Comparison of ENCODE assay signal across 1 cellular context in the genomic region with DNA sequence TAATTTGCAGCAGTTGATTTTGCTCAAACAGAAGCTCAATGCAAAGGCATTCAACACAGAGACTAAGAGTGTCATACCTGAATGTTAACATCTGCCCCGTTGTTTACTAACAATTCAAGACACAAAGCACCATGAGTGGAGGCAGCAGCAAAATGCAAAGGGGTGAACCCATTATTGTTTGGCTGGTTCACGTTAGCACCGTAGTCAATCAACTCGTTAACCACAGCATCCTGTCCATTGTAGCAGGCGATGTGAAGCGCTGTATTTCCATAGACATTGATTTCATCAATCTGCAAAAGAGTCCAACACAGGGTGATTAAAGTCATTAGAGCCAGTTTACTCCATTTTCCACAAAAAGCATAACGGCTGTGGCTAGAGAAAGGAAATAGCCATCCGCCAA.
TF ChIP-seq lines count a peak whose summit lies in the region.

No MANE protein-coding gene starts in this region.

TF ChIP-seq in GM23338, 12 proteins besides CTCF, POLR2A, EP300 and RAD21:
- TF ChIP-seq, protein P1, sequence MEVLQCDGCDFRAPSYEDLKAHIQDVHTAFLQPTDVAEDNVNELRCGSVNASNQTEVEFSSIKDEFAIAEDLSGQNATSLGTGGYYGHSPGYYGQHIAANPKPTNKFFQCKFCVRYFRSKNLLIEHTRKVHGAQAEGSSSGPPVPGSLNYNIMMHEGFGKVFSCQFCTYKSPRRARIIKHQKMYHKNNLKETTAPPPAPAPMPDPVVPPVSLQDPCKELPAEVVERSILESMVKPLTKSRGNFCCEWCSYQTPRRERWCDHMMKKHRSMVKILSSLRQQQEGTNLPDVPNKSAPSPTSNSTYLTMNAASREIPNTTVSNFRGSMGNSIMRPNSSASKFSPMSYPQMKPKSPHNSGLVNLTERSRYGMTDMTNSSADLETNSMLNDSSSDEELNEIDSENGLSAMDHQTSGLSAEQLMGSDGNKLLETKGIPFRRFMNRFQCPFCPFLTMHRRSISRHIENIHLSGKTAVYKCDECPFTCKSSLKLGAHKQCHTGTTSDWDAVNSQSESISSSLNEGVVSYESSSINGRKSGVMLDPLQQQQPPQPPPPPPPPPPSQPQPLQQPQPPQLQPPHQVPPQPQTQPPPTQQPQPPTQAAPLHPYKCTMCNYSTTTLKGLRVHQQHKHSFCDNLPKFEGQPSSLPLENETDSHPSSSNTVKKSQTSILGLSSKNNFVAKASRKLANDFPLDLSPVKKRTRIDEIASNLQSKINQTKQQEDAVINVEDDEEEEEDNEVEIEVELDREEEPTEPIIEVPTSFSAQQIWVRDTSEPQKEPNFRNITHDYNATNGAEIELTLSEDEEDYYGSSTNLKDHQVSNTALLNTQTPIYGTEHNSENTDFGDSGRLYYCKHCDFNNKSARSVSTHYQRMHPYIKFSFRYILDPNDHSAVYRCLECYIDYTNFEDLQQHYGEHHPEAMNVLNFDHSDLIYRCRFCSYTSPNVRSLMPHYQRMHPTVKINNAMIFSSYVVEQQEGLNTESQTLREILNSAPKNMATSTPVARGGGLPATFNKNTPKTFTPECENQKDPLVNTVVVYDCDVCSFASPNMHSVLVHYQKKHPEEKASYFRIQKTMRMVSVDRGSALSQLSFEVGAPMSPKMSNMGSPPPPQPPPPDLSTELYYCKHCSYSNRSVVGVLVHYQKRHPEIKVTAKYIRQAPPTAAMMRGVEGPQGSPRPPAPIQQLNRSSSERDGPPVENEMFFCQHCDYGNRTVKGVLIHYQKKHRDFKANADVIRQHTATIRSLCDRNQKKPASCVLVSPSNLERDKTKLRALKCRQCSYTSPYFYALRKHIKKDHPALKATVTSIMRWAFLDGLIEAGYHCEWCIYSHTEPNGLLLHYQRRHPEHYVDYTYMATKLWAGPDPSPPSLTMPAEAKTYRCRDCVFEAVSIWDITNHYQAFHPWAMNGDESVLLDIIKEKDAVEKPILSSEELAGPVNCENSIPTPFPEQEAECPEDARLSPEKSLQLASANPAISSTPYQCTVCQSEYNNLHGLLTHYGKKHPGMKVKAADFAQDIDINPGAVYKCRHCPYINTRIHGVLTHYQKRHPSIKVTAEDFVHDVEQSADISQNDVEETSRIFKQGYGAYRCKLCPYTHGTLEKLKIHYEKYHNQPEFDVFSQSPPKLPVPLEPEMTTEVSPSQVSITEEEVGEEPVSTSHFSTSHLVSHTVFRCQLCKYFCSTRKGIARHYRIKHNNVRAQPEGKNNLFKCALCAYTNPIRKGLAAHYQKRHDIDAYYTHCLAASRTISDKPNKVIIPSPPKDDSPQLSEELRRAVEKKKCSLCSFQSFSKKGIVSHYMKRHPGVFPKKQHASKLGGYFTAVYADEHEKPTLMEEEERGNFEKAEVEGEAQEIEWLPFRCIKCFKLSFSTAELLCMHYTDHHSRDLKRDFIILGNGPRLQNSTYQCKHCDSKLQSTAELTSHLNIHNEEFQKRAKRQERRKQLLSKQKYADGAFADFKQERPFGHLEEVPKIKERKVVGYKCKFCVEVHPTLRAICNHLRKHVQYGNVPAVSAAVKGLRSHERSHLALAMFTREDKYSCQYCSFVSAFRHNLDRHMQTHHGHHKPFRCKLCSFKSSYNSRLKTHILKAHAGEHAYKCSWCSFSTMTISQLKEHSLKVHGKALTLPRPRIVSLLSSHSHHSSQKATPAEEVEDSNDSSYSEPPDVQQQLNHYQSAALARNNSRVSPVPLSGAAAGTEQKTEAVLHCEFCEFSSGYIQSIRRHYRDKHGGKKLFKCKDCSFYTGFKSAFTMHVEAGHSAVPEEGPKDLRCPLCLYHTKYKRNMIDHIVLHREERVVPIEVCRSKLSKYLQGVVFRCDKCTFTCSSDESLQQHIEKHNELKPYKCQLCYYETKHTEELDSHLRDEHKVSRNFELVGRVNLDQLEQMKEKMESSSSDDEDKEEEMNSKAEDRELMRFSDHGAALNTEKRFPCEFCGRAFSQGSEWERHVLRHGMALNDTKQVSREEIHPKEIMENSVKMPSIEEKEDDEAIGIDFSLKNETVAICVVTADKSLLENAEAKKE (CRISPR knock-in tag; IDR thresholded peaks at IDR 0.05): no peak
- TF ChIP-seq, protein P2, sequence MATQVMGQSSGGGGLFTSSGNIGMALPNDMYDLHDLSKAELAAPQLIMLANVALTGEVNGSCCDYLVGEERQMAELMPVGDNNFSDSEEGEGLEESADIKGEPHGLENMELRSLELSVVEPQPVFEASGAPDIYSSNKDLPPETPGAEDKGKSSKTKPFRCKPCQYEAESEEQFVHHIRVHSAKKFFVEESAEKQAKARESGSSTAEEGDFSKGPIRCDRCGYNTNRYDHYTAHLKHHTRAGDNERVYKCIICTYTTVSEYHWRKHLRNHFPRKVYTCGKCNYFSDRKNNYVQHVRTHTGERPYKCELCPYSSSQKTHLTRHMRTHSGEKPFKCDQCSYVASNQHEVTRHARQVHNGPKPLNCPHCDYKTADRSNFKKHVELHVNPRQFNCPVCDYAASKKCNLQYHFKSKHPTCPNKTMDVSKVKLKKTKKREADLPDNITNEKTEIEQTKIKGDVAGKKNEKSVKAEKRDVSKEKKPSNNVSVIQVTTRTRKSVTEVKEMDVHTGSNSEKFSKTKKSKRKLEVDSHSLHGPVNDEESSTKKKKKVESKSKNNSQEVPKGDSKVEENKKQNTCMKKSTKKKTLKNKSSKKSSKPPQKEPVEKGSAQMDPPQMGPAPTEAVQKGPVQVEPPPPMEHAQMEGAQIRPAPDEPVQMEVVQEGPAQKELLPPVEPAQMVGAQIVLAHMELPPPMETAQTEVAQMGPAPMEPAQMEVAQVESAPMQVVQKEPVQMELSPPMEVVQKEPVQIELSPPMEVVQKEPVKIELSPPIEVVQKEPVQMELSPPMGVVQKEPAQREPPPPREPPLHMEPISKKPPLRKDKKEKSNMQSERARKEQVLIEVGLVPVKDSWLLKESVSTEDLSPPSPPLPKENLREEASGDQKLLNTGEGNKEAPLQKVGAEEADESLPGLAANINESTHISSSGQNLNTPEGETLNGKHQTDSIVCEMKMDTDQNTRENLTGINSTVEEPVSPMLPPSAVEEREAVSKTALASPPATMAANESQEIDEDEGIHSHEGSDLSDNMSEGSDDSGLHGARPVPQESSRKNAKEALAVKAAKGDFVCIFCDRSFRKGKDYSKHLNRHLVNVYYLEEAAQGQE (IDR thresholded peaks at IDR 0.05; ENCODE audit: unreplicated experiment): no peak
- no peak for TF ChIP-seq ZNF114 (CRISPR knock-in tag; IDR thresholded peaks at IDR 0.05)
- TF ChIP-seq JUNB (IDR thresholded peaks at IDR 0.05; ENCODE audit: unreplicated experiment): no peak
- no peak for TF ChIP-seq EZH2phosphoT487 (IDR thresholded peaks at IDR 0.05; ENCODE audit: unreplicated experiment)
- TF ChIP-seq, protein P3, sequence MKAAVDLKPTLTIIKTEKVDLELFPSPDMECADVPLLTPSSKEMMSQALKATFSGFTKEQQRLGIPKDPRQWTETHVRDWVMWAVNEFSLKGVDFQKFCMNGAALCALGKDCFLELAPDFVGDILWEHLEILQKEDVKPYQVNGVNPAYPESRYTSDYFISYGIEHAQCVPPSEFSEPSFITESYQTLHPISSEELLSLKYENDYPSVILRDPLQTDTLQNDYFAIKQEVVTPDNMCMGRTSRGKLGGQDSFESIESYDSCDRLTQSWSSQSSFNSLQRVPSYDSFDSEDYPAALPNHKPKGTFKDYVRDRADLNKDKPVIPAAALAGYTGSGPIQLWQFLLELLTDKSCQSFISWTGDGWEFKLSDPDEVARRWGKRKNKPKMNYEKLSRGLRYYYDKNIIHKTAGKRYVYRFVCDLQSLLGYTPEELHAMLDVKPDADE (IDR thresholded peaks at IDR 0.05): no peak
- TF ChIP-seq CREB1 (CRISPR knock-in tag; IDR thresholded peaks at IDR 0.05; ENCODE audit: low read depth): no peak
- no peak for TF ChIP-seq ZNF331 (CRISPR knock-in tag; IDR thresholded peaks at IDR 0.05; ENCODE audit: low read depth)
- TF ChIP-seq POLR2AphosphoS5 (IDR thresholded peaks at IDR 0.05; ENCODE audit: low read depth): no peak
- no peak for TF ChIP-seq STAT1 (IDR thresholded peaks at IDR 0.05; ENCODE audit: unreplicated experiment)
- no peak for TF ChIP-seq EZH2 (IDR thresholded peaks at IDR 0.05; ENCODE audit: low read depth, unreplicated experiment)
- TF ChIP-seq NANOG (IDR thresholded peaks at IDR 0.05; ENCODE audit: borderline replicate concordance): no peak
